1 cellular context compared by ENCODE assay signal in the genomic region with DNA sequence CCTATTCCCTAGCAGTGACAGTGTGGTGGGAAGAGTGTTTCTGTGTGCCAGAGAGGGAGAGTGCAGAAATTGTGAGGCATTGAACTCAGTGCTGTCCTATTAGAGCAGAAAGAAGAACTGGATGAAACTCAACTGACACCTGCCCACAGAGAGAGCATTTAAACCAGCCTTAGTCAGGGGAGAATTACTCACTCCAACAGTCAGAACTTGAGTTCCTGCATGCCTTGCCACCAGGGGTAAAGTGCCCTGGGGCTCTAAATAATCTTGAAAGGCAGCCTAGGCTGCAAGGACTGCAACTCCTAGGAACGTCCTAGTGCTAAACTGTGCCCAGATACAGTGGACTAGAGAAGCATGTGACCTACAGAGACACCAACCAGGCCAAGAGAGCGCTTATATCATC.
TF ChIP-seq lines count a peak whose summit lies in the region.

No MANE protein-coding gene starts in this region.

TF ChIP-seq in HepG2, 621 proteins besides CTCF, POLR2A, EP300 and RAD21 (continued from another document):
- TF ChIP-seq, protein P1, sequence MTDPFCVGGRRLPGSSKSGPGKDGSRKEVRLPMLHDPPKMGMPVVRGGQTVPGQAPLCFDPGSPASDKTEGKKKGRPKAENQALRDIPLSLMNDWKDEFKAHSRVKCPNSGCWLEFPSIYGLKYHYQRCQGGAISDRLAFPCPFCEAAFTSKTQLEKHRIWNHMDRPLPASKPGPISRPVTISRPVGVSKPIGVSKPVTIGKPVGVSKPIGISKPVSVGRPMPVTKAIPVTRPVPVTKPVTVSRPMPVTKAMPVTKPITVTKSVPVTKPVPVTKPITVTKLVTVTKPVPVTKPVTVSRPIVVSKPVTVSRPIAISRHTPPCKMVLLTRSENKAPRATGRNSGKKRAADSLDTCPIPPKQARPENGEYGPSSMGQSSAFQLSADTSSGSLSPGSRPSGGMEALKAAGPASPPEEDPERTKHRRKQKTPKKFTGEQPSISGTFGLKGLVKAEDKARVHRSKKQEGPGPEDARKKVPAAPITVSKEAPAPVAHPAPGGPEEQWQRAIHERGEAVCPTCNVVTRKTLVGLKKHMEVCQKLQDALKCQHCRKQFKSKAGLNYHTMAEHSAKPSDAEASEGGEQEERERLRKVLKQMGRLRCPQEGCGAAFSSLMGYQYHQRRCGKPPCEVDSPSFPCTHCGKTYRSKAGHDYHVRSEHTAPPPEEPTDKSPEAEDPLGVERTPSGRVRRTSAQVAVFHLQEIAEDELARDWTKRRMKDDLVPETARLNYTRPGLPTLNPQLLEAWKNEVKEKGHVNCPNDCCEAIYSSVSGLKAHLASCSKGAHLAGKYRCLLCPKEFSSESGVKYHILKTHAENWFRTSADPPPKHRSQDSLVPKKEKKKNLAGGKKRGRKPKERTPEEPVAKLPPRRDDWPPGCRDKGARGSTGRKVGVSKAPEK (CRISPR knock-in tag; IDR thresholded peaks at IDR 0.05; ENCODE audit: borderline replicate concordance) = no peak
- no peak for TF ChIP-seq ZNF766 (CRISPR knock-in tag; IDR thresholded peaks at IDR 0.05; ENCODE audit: borderline replicate concordance)
- no peak for TF ChIP-seq HOMEZ (CRISPR knock-in tag; IDR thresholded peaks at IDR 0.05; ENCODE audit: low read depth)
- no peak for TF ChIP-seq E2F1 (CRISPR knock-in tag; IDR thresholded peaks at IDR 0.05)
- TF ChIP-seq TAF1 (CRISPR knock-in tag; IDR thresholded peaks at IDR 0.05) = no peak
- TF ChIP-seq TP53 (CRISPR knock-in tag; conservative IDR thresholded peaks at IDR 0.05) = no peak
- TF ChIP-seq, protein P2, sequence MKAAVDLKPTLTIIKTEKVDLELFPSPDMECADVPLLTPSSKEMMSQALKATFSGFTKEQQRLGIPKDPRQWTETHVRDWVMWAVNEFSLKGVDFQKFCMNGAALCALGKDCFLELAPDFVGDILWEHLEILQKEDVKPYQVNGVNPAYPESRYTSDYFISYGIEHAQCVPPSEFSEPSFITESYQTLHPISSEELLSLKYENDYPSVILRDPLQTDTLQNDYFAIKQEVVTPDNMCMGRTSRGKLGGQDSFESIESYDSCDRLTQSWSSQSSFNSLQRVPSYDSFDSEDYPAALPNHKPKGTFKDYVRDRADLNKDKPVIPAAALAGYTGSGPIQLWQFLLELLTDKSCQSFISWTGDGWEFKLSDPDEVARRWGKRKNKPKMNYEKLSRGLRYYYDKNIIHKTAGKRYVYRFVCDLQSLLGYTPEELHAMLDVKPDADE (CRISPR knock-in tag; IDR thresholded peaks at IDR 0.05) = no peak
- no peak for TF ChIP-seq ZNF446 (CRISPR knock-in tag; IDR thresholded peaks at IDR 0.05)
- TF ChIP-seq ZNF768 (CRISPR knock-in tag; IDR thresholded peaks at IDR 0.05) = no peak
- TF ChIP-seq ADNP (CRISPR knock-in tag; IDR thresholded peaks at IDR 0.05) = no peak
- TF ChIP-seq GZF1 (CRISPR knock-in tag; IDR thresholded peaks at IDR 0.05) = no peak
TF ChIP-seq in HepG2: peak in this region for 0.
